17 cellular contexts compared by ENCODE assay signal in genomic region chr10:97353945-97354344, GRCh38.
"Had no signal": no experiment of that assay in that cellular context is flagged by ENCODE, and none has a peak within 500 bp of the region (broad histone marks: within the 10 kb centered on the region; RNA-seq: fewer than 3 reads in every experiment).

No MANE protein-coding gene starts in this region.

- ATAC-seq: stimulated activated naive CD8-positive, alpha-beta T cell treated with anti-CD3 and anti-CD28 coated beads, Interleukin-15, amount 100 ng/mL, for 72 hours; T-cell had no signal

- H3K4me1 Mint-ChIP-seq: activated B cell treated with CpG ODN at 0.5 μM for 24 hours; activated CD4-positive, alpha-beta T cell treated with anti-CD3 and anti-CD28 coated beads, Interleukin-2, amount 10 ng/mL, durations not matched to agents 7 days and 5 days; activated naive CD4-positive, alpha-beta T cell treated with anti-CD3 and anti-CD28 coated beads, Interleukin-2, amount 50 U/mL, for 24 hours; brain; neural crest cell; stimulated activated naive CD8-positive, alpha-beta T cell treated with anti-CD3 and anti-CD28 coated beads, Interleukin-15, amount 100 ng/mL, for 72 hours had no signal

- H3K27ac ChIP-seq: ovary, testis had no signal

- H3K27me3 Mint-ChIP-seq: activated B cell treated with CpG ODN at 0.5 μM for 24 hours; activated CD4-positive, alpha-beta T cell treated with anti-CD3 and anti-CD28 coated beads, Interleukin-2, amount 10 ng/mL, durations not matched to agents 7 days and 5 days; activated naive CD4-positive, alpha-beta T cell treated with anti-CD3 and anti-CD28 coated beads, Interleukin-2, amount 50 U/mL, for 24 hours; stimulated activated naive CD8-positive, alpha-beta T cell treated with anti-CD3 and anti-CD28 coated beads, Interleukin-15, amount 100 ng/mL, for 72 hours; T-cell had no signal

- DNase-seq: activated B cell treated with CpG ODN at 0.5 μM for 24 hours; activated CD4-positive, alpha-beta T cell treated with anti-CD3 and anti-CD28 coated beads, Interleukin-2, amount 10 ng/mL, durations not matched to agents 7 days and 5 days; activated CD8-positive, alpha-beta memory T cell treated with anti-CD3 and anti-CD28 coated beads for 24 hours; activated effector memory CD4-positive, alpha-beta T cell treated with Interleukin-2 at 50 U/mL for 16 hours; amniotic stem cell; immature natural killer cell; mesenchymal stem cell; ovary; stimulated activated CD4-positive, alpha-beta T cell treated with anti-CD3 and anti-CD28 coated beads, Interleukin-15, amount 100 ng/mL, for 24 hours; stimulated activated CD4-positive, alpha-beta T cell treated with anti-CD3 and anti-CD28 coated beads, Interleukin-4, amount 100 ng/mL, for 24 hours; stimulated activated naive CD8-positive, alpha-beta T cell treated with anti-CD3 and anti-CD28 coated beads, Interleukin-15, amount 100 ng/mL, for 72 hours; T1000; testis had no signal

- H3K4me3 Mint-ChIP-seq: activated B cell treated with CpG ODN at 0.5 μM for 24 hours; activated CD4-positive, alpha-beta T cell treated with anti-CD3 and anti-CD28 coated beads, Interleukin-2, amount 10 ng/mL, durations not matched to agents 7 days and 5 days; activated naive CD4-positive, alpha-beta T cell treated with anti-CD3 and anti-CD28 coated beads, Interleukin-2, amount 50 U/mL, for 24 hours; brain; immature natural killer cell; neural crest cell; stimulated activated naive CD8-positive, alpha-beta T cell treated with anti-CD3 and anti-CD28 coated beads, Interleukin-15, amount 100 ng/mL, for 72 hours; T-cell had no signal

- H3K36me3 ChIP-seq: ovary had no signal

- H3K4me3 ChIP-seq: ovary, testis had no signal

- H3K4me1 ChIP-seq: testis had no signal

- H3K9me3 Mint-ChIP-seq: activated B cell treated with CpG ODN at 0.5 μM for 24 hours; activated CD4-positive, alpha-beta T cell treated with anti-CD3 and anti-CD28 coated beads, Interleukin-2, amount 10 ng/mL, durations not matched to agents 7 days and 5 days; activated naive CD4-positive, alpha-beta T cell treated with anti-CD3 and anti-CD28 coated beads, Interleukin-2, amount 50 U/mL, for 24 hours; brain; immature natural killer cell; neural crest cell; stimulated activated naive CD8-positive, alpha-beta T cell treated with anti-CD3 and anti-CD28 coated beads, Interleukin-15, amount 100 ng/mL, for 72 hours; T-cell had no signal

- H3K27ac Mint-ChIP-seq: activated B cell treated with CpG ODN at 0.5 μM for 24 hours; activated CD4-positive, alpha-beta T cell treated with anti-CD3 and anti-CD28 coated beads, Interleukin-2, amount 10 ng/mL, durations not matched to agents 7 days and 5 days; brain; immature natural killer cell; T-cell had no signal

- H3K9me3 ChIP-seq: ovary, testis had no signal

- H3K27me3 ChIP-seq: ovary, testis had no signal
